In genomic region chr19:11041966-11042627, GRCh38 we compare ENCODE assay signal across 1 cellular context.
TF ChIP-seq lines count a peak whose summit lies in the region.

No MANE protein-coding gene starts in this region.

TF ChIP-seq in WTC11, 78 proteins besides CTCF, POLR2A, EP300 and RAD21 (continued from another document):
- no peak for TF ChIP-seq FOXP4 (CRISPR knock-in tag; IDR thresholded peaks at IDR 0.05)
- TF ChIP-seq TEAD1 (CRISPR knock-in tag; IDR thresholded peaks at IDR 0.05): no peak
- no peak for TF ChIP-seq GRHL2 (CRISPR knock-in tag; IDR thresholded peaks at IDR 0.05; ENCODE audit: insufficient replicate concordance, severe bottlenecking)
- no peak for TF ChIP-seq ARID4B (CRISPR knock-in tag; IDR thresholded peaks at IDR 0.05; ENCODE audit: borderline replicate concordance)
- no peak for TF ChIP-seq ATF3 (CRISPR knock-in tag; conservative IDR thresholded peaks at IDR 0.05)
- no peak for TF ChIP-seq GTF2I (CRISPR knock-in tag; conservative IDR thresholded peaks at IDR 0.05)
- TF ChIP-seq ZNF512 (CRISPR knock-in tag; IDR thresholded peaks at IDR 0.05; ENCODE audit: borderline replicate concordance): no peak
- TF ChIP-seq ZNF532 (CRISPR knock-in tag; IDR thresholded peaks at IDR 0.05; ENCODE audit: borderline replicate concordance): no peak
